7 cellular contexts compared by ENCODE assay signal in genomic region chr16:48535831-48536599, GRCh38.
DNase-seq lines count a peak whose midpoint lies in the region; ATAC-seq and TF ChIP-seq lines count a peak whose summit lies in the region.

No MANE protein-coding gene starts in this region.

- no peak overlapping the region for H3K4me3 Mint-ChIP-seq in endothelial cell (ENCODE audit: unreplicated experiment)

- intact Hi-C loops in prostate gland (cut with DNase I), result loop anchor here (5.0 to 10.0 kb wide), 5 partner anchors 34 to 291 kb away; partner anchors contain the start of genes ABCC11, LONP2, N4BP1 and SIAH1

- H2AFZ ChIP-seq in fibroblast of lung (ENCODE audit: low read length), result no peak overlapping the region

- H3K36me3 ChIP-seq in fibroblast of lung (ENCODE audit: control insufficient read depth, insufficient read depth, low read length) (peaks cover under 1% of the 10 kb centered on the region), prostate gland (no peaks in the 10 kb centered on the region)
- H3K36me3 ChIP-seq in effector memory CD4-positive, alpha-beta T cell (ENCODE audit: control insufficient read depth, insufficient read depth, low read length), result peaks cover 6% of the 10 kb centered on the region

- H3K27ac ChIP-seq in fibroblast of lung (ENCODE audit: insufficient read depth, low read length) (no peak overlapping the region), prostate gland (peak overlapping the region; percentile 75 to 79)
- H3K27ac ChIP-seq in effector memory CD4-positive, alpha-beta T cell (ENCODE audit: insufficient read depth, low read length, poor library complexity, severe bottlenecking), result no peak overlapping the region

- no peak for TF ChIP-seq POLR2A in prostate gland (IDR thresholded peaks at IDR 0.05)

- H3K27me3 ChIP-seq in fibroblast of lung (ENCODE audit: control insufficient read depth, insufficient read depth, low read length) (no peaks in the 10 kb centered on the region), prostate gland (replicated peaks; ENCODE audit: insufficient read depth) (no peaks in the 10 kb centered on the region)
- H3K27me3 ChIP-seq in effector memory CD4-positive, alpha-beta T cell (replicated peaks; ENCODE audit: control insufficient read depth, insufficient read depth, low read length, poor library complexity, severe bottlenecking), result no peaks in the 10 kb centered on the region

- WGBS in prostate gland, result 29% methylated on average over 16 of the region's 16 CpGs

- peak; percentile 71 for ATAC-seq in GM18861 (IDR thresholded peaks at IDR 0.05; ENCODE audit: unreplicated experiment)
- peak; percentile 73 for ATAC-seq in HG02763 (IDR thresholded peaks at IDR 0.05; ENCODE audit: unreplicated experiment)

- H3K9me3 ChIP-seq in fibroblast of lung (ENCODE audit: control insufficient read depth, insufficient read depth, low read depth, low read length) (no peaks in the 10 kb centered on the region), prostate gland (no peaks in the 10 kb centered on the region)
- no peaks in the 10 kb centered on the region for H3K9me3 ChIP-seq in effector memory CD4-positive, alpha-beta T cell (ENCODE audit: control insufficient read depth, low read length)

- H3K9me3 Mint-ChIP-seq in endothelial cell (ENCODE audit: unreplicated experiment), result no peaks in the 10 kb centered on the region

- peaks cover 29% of the 10 kb centered on the region for H3K4me1 ChIP-seq in fibroblast of lung (ENCODE audit: control insufficient read depth, extremely low read depth, insufficient read depth, low read length)
- H3K4me1 ChIP-seq in prostate gland (replicated peaks), result peaks cover 8% of the 10 kb centered on the region
- H3K4me1 ChIP-seq in effector memory CD4-positive, alpha-beta T cell (ENCODE audit: control insufficient read depth, insufficient read depth, low read length, poor library complexity, severe bottlenecking), result no peaks in the 10 kb centered on the region

- no peaks in the 10 kb centered on the region for H3K79me2 ChIP-seq in fibroblast of lung (ENCODE audit: control insufficient read depth, insufficient read depth, low read length)

- TF ChIP-seq CTCF in fibroblast of lung (conservative IDR thresholded peaks at IDR 0.05 in 1 of 2, IDR thresholded peaks at IDR 0.05 in 1 of 2; ENCODE audit: low read depth in 1 of 2, low read length in 2 of 2), result no peak
- TF ChIP-seq CTCF in prostate gland (IDR thresholded peaks at IDR 0.05), result no peak
- no peak for TF ChIP-seq CTCF in endothelial cell (IDR thresholded peaks at IDR 0.05; ENCODE audit: unreplicated experiment)

- peaks cover 24% of the 10 kb centered on the region for H3K4me1 Mint-ChIP-seq in endothelial cell (ENCODE audit: unreplicated experiment)

- H3K36me3 Mint-ChIP-seq in endothelial cell (ENCODE audit: low read depth, unreplicated experiment), result peaks cover 8% of the 10 kb centered on the region

- no peak overlapping the region for H3K27ac Mint-ChIP-seq in endothelial cell (ENCODE audit: unreplicated experiment)

- H3K4me2 ChIP-seq in fibroblast of lung (ENCODE audit: extremely low read depth, insufficient read depth, low read length), result peak overlapping the region; percentile 3

- H4K20me1 ChIP-seq in fibroblast of lung (ENCODE audit: control insufficient read depth, extremely low read depth, insufficient read depth, low read length), result no peaks in the 10 kb centered on the region

- H3K4me3 ChIP-seq in fibroblast of lung (replicated peaks in 1 of 4; ENCODE audit: control extremely low read depth in 1 of 4, insufficient read depth in 1 of 4, low read depth in 3 of 4, low read length in 4 of 4) (no peak overlapping the region), prostate gland (no peak overlapping the region)
- H3K4me3 ChIP-seq in effector memory CD4-positive, alpha-beta T cell (ENCODE audit: insufficient read depth, low read depth, low read length, poor library complexity, severe bottlenecking), result no peak overlapping the region

- DNase-seq in NCI-H526 treated with DMSO at 0.1 percent for 48 hours (lab: John Stamatoyannopoulos, UW) (peak; percentile 34), fibroblast of lung (ENCODE audit: low read depth in 2 of 2) (peak; percentile 26 to 82), prostate gland (ENCODE audit: low spot score) (peak; percentile 82), endothelial cell (ENCODE audit: low spot score) (no peak)
- no peak for DNase-seq in effector memory CD4-positive, alpha-beta T cell

- peaks cover 12% of the 10 kb centered on the region for H3K27me3 Mint-ChIP-seq in endothelial cell (ENCODE audit: unreplicated experiment)

- H3K9ac ChIP-seq in fibroblast of lung (ENCODE audit: insufficient read depth, low read length), result no peak overlapping the region

Comparison
In these comparisons a context has a peak if more than half of its experiments do, and no peak if none do; other contexts are left out.
1. DNase-seq: peak in NCI-H526 treated with DMSO at 0.1 percent for 48 hours (single experiment), fibroblast of lung (2 of 2) and prostate gland (single experiment); none in effector memory CD4-positive, alpha-beta T cell (0 of 3) and endothelial cell (single experiment).
2. H3K27ac ChIP-seq: peak in prostate gland (2 of 2); none in fibroblast of lung (single experiment) and effector memory CD4-positive, alpha-beta T cell (single experiment).